Comparison of ENCODE assay signal across 8 cellular contexts in genomic region chr1:248906741-248907661, GRCh38. TPM values are rescaled to one million over a fixed set of nuclear protein-coding genes. Genes with fewer than 3 reads are reported as not detected.
DNase-seq lines count a peak whose midpoint lies in the region; ATAC-seq and TF ChIP-seq lines count a peak whose summit lies in the region.

No MANE protein-coding gene starts in this region.

- H3K27ac ChIP-seq in HCT116 (ENCODE audit: low read depth, low read length) = peak overlapping the region; percentile 31; the same call in 1 of the 2 replicates
- peak overlapping the region; percentile 27; the same call in 1 of the 2 replicates for H3K27ac ChIP-seq in PC-3 (ENCODE audit: low read length)
- peak overlapping the region; percentile 71 for H3K27ac ChIP-seq in epithelial cell of prostate
- H3K27ac ChIP-seq in neural cell (ENCODE audit: low read length) = peak overlapping the region; percentile 95

- peak overlapping the region; percentile 63 to 68 for H3K4me3 ChIP-seq in HCT116 (replicated peaks in 1 of 2; ENCODE audit: low read depth in 1 of 2, low read length in 2 of 2)
- peak overlapping the region; percentile 81 for H3K4me3 ChIP-seq in PC-3 (ENCODE audit: low read length)
- H3K4me3 ChIP-seq in neural cell (ENCODE audit: low read length) = peak overlapping the region; percentile 65

- no peak overlapping the region for H2AFZ ChIP-seq in HCT116 (ENCODE audit: low read depth, low read length, poor library complexity, severe bottlenecking)
- H2AFZ ChIP-seq in PC-3 (ENCODE audit: low read length) = peak overlapping the region; percentile 97
- H2AFZ ChIP-seq in neural cell (ENCODE audit: low read depth, low read length) = peak overlapping the region; percentile 53

- ATAC-seq in GM18498 (IDR thresholded peaks at IDR 0.05; ENCODE audit: unreplicated experiment) (peak; percentile 27), HCT116 (peak; percentile 18), PC-3 (peak; percentile 33), left lobe of liver (no peak)

- TF ChIP-seq EP300 in neural cell (conservative IDR thresholded peaks at IDR 0.05; ENCODE audit: poor library complexity, severe bottlenecking) = no peak

- H3K9me3 ChIP-seq in HCT116 (ENCODE audit: control insufficient read depth in 1 of 2, insufficient read depth in 1 of 2, low read depth in 1 of 2, low read length in 2 of 2) (no peaks in the 10 kb centered on the region), PC-3 (ENCODE audit: low read length) (no peaks in the 10 kb centered on the region), neural cell (ENCODE audit: low read length) (no peaks in the 10 kb centered on the region)

- peak overlapping the region; percentile 69 for H3K9ac ChIP-seq in HCT116 (ENCODE audit: low read length)
- H3K9ac ChIP-seq in PC-3 (ENCODE audit: low read length) = peak overlapping the region; percentile 76
- H3K9ac ChIP-seq in neural cell (ENCODE audit: low read length) = peak overlapping the region; percentile 84

- peak overlapping the region; percentile 78 for H3K4me2 ChIP-seq in HCT116 (ENCODE audit: low read length)
- H3K4me2 ChIP-seq in PC-3 (ENCODE audit: low read length) = peak overlapping the region; percentile 95
- H3K4me2 ChIP-seq in neural cell (ENCODE audit: low read length) = peak overlapping the region; percentile 89

- POLR2A ChIA-PET in HCT116 (lab: Charles Lee) = interaction anchor here (0.6 kb wide), 1 partner anchor 69 kb away, joined by 3 read pairs; the partner anchor contains the start of gene ZNF672
- POLR2A ChIA-PET in PC-3 (lab: Charles Lee; ENCODE audit: unreplicated experiment) = interaction anchor here (0.6 kb wide), 1 partner anchor 69 kb away, joined by 17 read pairs; no protein-coding TSS in a partner anchor

- H3K27me3 ChIP-seq in HCT116 (ENCODE audit: insufficient read depth, low read length) (no peaks in the 10 kb centered on the region), PC-3 (ENCODE audit: low read length) (no peaks in the 10 kb centered on the region), neural cell (ENCODE audit: insufficient read depth, low read depth, low read length) (no peaks in the 10 kb centered on the region)

- H4K20me1 ChIP-seq in HCT116 (ENCODE audit: insufficient read depth) (no peaks in the 10 kb centered on the region), PC-3 (ENCODE audit: low read length) (no peaks in the 10 kb centered on the region), neural cell (ENCODE audit: insufficient read depth) (no peaks in the 10 kb centered on the region)

- no peak for TF ChIP-seq POLR2A in HCT116 (IDR thresholded peaks at IDR 0.05; ENCODE audit: borderline replicate concordance, extremely low read depth, insufficient read depth, insufficient read length)

- H3F3A ChIP-seq in PC-3 (ENCODE audit: low read length, unreplicated experiment) = no peaks in the 10 kb centered on the region
- H3F3A ChIP-seq in neural cell (ENCODE audit: insufficient read depth, low read length, poor library complexity, severe bottlenecking) = no peaks in the 10 kb centered on the region

- DNase-seq in HCT116 (ENCODE audit: low read depth, low spot score) (no peak), PC-3 (no peak), epithelial cell of prostate (ENCODE audit: low read depth, low spot score) (no peak), NCI-H146 treated with DMSO at 0.1 percent for 48 hours (lab: John Stamatoyannopoulos, UW; ENCODE audit: unreplicated experiment) (no peak), left lobe of liver (ENCODE audit: low spot score) (no peak)
- DNase-seq in stimulated activated CD4-positive, alpha-beta T cell treated with anti-CD3 and anti-CD28 coated beads, Interleukin-4, amount 100 ng/mL, for 1 hour = no peak

- peaks cover 0 to 22% of the 10 kb centered on the region in 2 experiments; a peak in 3 of 4 replicates for H3K4me1 ChIP-seq in HCT116 (ENCODE audit: control insufficient read depth in 1 of 2, insufficient read depth in 2 of 2, low read length in 2 of 2)
- H3K4me1 ChIP-seq in PC-3 (ENCODE audit: insufficient read depth, low read length) = peaks cover 12% of the 10 kb centered on the region; the same call in 1 of the 2 replicates

- CTCF ChIA-PET in HCT116 (lab: Charles Lee) (interaction anchor here (0.8 kb wide), 1 partner anchor 48 kb away, joined by 6 read pairs; the partner anchor contains the start of gene ZNF692), PC-3 (lab: Charles Lee) (interaction anchor here (0.6 to 0.7 kb wide), 2 partner anchors 69 to 81 kb away, joined by 4 to 8 read pairs; partner anchors contain the start of gene ZNF672)

- H3K79me2 ChIP-seq in HCT116 (ENCODE audit: insufficient read depth, low read length) = peaks cover 6% of the 10 kb centered on the region; the same call in 1 of the 2 replicates
- H3K79me2 ChIP-seq in PC-3 (ENCODE audit: low read length) = peaks cover 16% of the 10 kb centered on the region
- peaks cover 17% of the 10 kb centered on the region for H3K79me2 ChIP-seq in neural cell (replicated peaks; ENCODE audit: insufficient read depth, low read length)

- TF ChIP-seq RAD21 in HCT116 (IDR thresholded peaks at IDR 0.05; ENCODE audit: low read depth) (no peak), neural cell (conservative IDR thresholded peaks at IDR 0.05) (no peak)

- H3K36me3 ChIP-seq in HCT116 (ENCODE audit: control insufficient read depth in 1 of 2, insufficient read depth in 2 of 2, low read length in 2 of 2) (0 out of 4 replicates have a peak, but pooled peaks cover 0 to 4% of the 10 kb centered on the region in 2 experiments), PC-3 (ENCODE audit: low read depth, low read length) (no peaks in the 10 kb centered on the region), neural cell (ENCODE audit: insufficient read depth, low read length) (no peaks in the 10 kb centered on the region)

- TSS peak; percentile 79 for BruUV-seq in HCT116 (replicated peaks; lab: Mats Ljungman, UMichigan)
- TSS peak; percentile 88 for BruUV-seq in PC-3 (replicated peaks; lab: Mats Ljungman, UMichigan)

- TF ChIP-seq CTCF in HCT116 (IDR thresholded peaks at IDR 0.05 in 2 of 3, conservative IDR thresholded peaks at IDR 0.05 in 1 of 3; ENCODE audit: borderline replicate concordance in 1 of 3, insufficient read depth in 1 of 3, low read depth in 2 of 3, low read length in 2 of 3) (no peak), PC-3 (conservative IDR thresholded peaks at IDR 0.05; ENCODE audit: low read depth, low read length) (no peak), neural cell (IDR thresholded peaks at IDR 0.05; ENCODE audit: poor library complexity, severe bottlenecking) (no peak)

- H3K9me2 ChIP-seq in HCT116 (ENCODE audit: insufficient read depth) = no peaks in the 10 kb centered on the region
- no peaks in the 10 kb centered on the region for H3K9me2 ChIP-seq in PC-3 (replicated peaks; ENCODE audit: low read length)
- no peaks in the 10 kb centered on the region for H3K9me2 ChIP-seq in neural cell (ENCODE audit: insufficient read depth, low read length)

- RAD21 ChIA-PET in HCT116 (lab: Charles Lee; ENCODE audit: low non-redundant PET in 1 of 2, low total read pairs in 2 of 2, uncharacterized antibody in 2 of 2, unreplicated experiment in 2 of 2) = no interaction called here

- intact Hi-C loops in HCT116 (cut with micrococcal nuclease) (loop anchor here (1.0 kb wide), 2 partner anchors 33 to 49 kb away; no protein-coding TSS in a partner anchor), PC-3 (cut with micrococcal nuclease) (loop anchor here (1.0 to 2.0 kb wide), 4 partner anchors 17 to 81 kb away; partner anchors contain the start of gene ZNF692)

TF ChIP-seq in HCT116, 20 proteins besides CTCF, POLR2A, EP300 and RAD21 (continues in another document):
- TF ChIP-seq SP1 (IDR thresholded peaks at IDR 0.05; ENCODE audit: low read depth) (0 out of 2 replicates have a peak, but pooled peaks have one; percentile 1), ZNF274 (IDR thresholded peaks at IDR 0.05; ENCODE audit: low read depth, low read length) (no peak), SIN3A (IDR thresholded peaks at IDR 0.05; ENCODE audit: low read depth) (no peak)

TF ChIP-seq in neural cell, 6 proteins besides CTCF, POLR2A, EP300 and RAD21:
- no peak for TF ChIP-seq SMC3 (conservative IDR thresholded peaks at IDR 0.05; ENCODE audit: poor library complexity)
- TF ChIP-seq TAF1 (IDR thresholded peaks at IDR 0.05; ENCODE audit: low read depth) = peak; percentile 4
- peak; percentile 85 for TF ChIP-seq POLR2AphosphoS5 (IDR thresholded peaks at IDR 0.05)
- no peak for TF ChIP-seq REST (IDR thresholded peaks at IDR 0.05; ENCODE audit: borderline replicate concordance)
TF ChIP-seq in neural cell: peak in this region for 2.

RNA-seq across cellular contexts. Expression of gene PGBD2, which starts 1.0 kb away (rescaled TPM):
- total RNA-seq in HCT116 (2021; ENCODE audit: unreplicated experiment) (5.1 TPM), PC-3 (2014; rRNA removed) (6.5 and 9.2 TPM in 2 replicates), left lobe of liver (3.4 TPM)
- polyA plus RNA-seq in HCT116 (2012) = 4.1 and 4.6 TPM in 2 replicates
- polyA plus RNA-seq in neural cell = 8.1 and 10.5 TPM in 2 replicates
- polyA minus RNA-seq in neural cell = 15.1 and 17.2 TPM in 2 replicates

RNA-seq across cellular contexts. Expression of gene ZNF692, which starts 48.1 kb away (rescaled TPM):
- 76.2 TPM for total RNA-seq in HCT116 (2021; ENCODE audit: unreplicated experiment)
- polyA plus RNA-seq in HCT116 (2012) = 60.2 and 69.1 TPM in 2 replicates
- 71.9 and 85.4 TPM in 2 replicates for total RNA-seq in PC-3 (2014; rRNA removed)
- 183 and 255 TPM in 2 replicates for polyA plus RNA-seq in neural cell
- 36.3 and 41.1 TPM in 2 replicates for polyA minus RNA-seq in neural cell
- 20.2 TPM for total RNA-seq in left lobe of liver

Comparison
In these comparisons a context has a peak if more than half of its experiments do, and no peak if none do; other contexts are left out.
1. H3K27ac ChIP-seq: peak in every context shown above with its lines; median percentile 95 in neural cell; 71 in epithelial cell of prostate; 31 in HCT116; 27 in PC-3.